ENCODE assay signal across 20 cellular contexts in genomic region chr1:188224263-188224662, GRCh38.
"Had no signal": no experiment of that assay in that cellular context is flagged by ENCODE, and none has a peak within 500 bp of the region (broad histone marks: within the 10 kb centered on the region; RNA-seq: fewer than 3 reads in every experiment).

No MANE protein-coding gene starts in this region.

- H3K9ac ChIP-seq: SK-N-SH had no signal

- H3K27me3 ChIP-seq: MG63 had no signal

- ATAC-seq: Panc1, PC-3 had no signal

- H3K27ac ChIP-seq: RWPE1 had no signal

- DNase-seq: KBM-7, MG63, NCI-H1092, NCI-H1436, NCI-H187, NCI-H2029, NCI-H2081 treated with DMSO at 0.1 percent for 48 hours, NCI-H2171, NCI-H226, NCI-H446, NCI-H510A, NCI-H524 treated with DMSO at 0.1 percent for 48 hours, NCI-H69, NCI-H774, PC-3, SHP77, SK-N-SH, SW 1271 had no signal

- H3K36me3 ChIP-seq: MG63 had no signal

- H3K4me2 ChIP-seq: SK-N-SH had no signal

- H3K4me3 ChIP-seq: MG63 had no signal
